8 cellular contexts compared by ENCODE assay signal in genomic region chr3:101685050-101685400, GRCh38. TPM values are rescaled to one million over a fixed set of nuclear protein-coding genes. Genes with fewer than 3 reads are reported as not detected.
DNase-seq lines count a peak whose midpoint lies in the region; ATAC-seq and TF ChIP-seq lines count a peak whose summit lies in the region.

No MANE protein-coding gene starts in this region.

- peak overlapping the region; percentile 98 for H3K4me2 ChIP-seq in mammary epithelial cell (ENCODE audit: insufficient read depth, low read depth, low read length)

- peak overlapping the region; percentile 100 for H3K27ac Mint-ChIP-seq in stimulated activated naive CD8-positive, alpha-beta T cell treated with anti-CD3 and anti-CD28 coated beads, Interleukin-15, Interleukin-2, amounts not matched to agents 100 ng/mL and 50 ng/mL, for 24 hours

- H3K27ac ChIP-seq in mammary epithelial cell (ENCODE audit: insufficient read depth, low read depth, low read length) (peak overlapping the region; percentile 93), mucosa of rectum (ENCODE audit: low read depth in 2 of 2, low read length in 2 of 2) (no peak overlapping the region)

- H3K4me1 ChIP-seq in mammary epithelial cell (ENCODE audit: insufficient read depth, low read length) (peaks cover 22% of the 10 kb centered on the region), mucosa of rectum (ENCODE audit: control insufficient read depth in 2 of 2, insufficient read depth in 2 of 2, low read length in 2 of 2) (peaks cover 22 to 25% of the 10 kb centered on the region in 2 donors)

- DNase-seq in stimulated activated naive CD8-positive, alpha-beta T cell treated with anti-CD3 and anti-CD28 coated beads, Interleukin-15, Interleukin-2, amounts not matched to agents 100 U/mL and 50 U/mL, for 24 hours = no peak
- no peak for DNase-seq in mammary epithelial cell
- no peak for DNase-seq in NCI-H1048 (lab: John Stamatoyannopoulos, UW)

- H3K4me3 ChIP-seq in mammary epithelial cell (replicated peaks in 1 of 3; ENCODE audit: insufficient read depth in 1 of 3, low read depth in 2 of 3, low read length in 3 of 3) (peak overlapping the region; percentile 59 to 96 (median 78)), mucosa of rectum (ENCODE audit: low read length in 2 of 2) (peak overlapping the region; percentile 96 to 100)

- CTCF ChIA-PET in mammary epithelial cell (lab: Charles Lee; ENCODE audit: low non-redundant PET) = interaction anchor here (0.6 to 0.7 kb wide), 2 partner anchors 94 to 1222 kb away, joined by 3 to 11 read pairs; partner anchors contain the start of gene NXPE3

- dilution Hi-C loops in mammary epithelial cell (cut with HindIII; ENCODE audit: low sequenced_read_pairs) = no loop called here

- H3K36me3 ChIP-seq in mammary epithelial cell (ENCODE audit: insufficient read depth, low read length) (peaks cover 40% of the 10 kb centered on the region), mucosa of rectum (ENCODE audit: control insufficient read depth in 2 of 2, insufficient read depth in 2 of 2, low read length in 2 of 2) (peaks cover 43% of the 10 kb centered on the region in 2 donors)

- no peak for ATAC-seq in stimulated activated naive CD8-positive, alpha-beta T cell treated with anti-CD3 and anti-CD28 coated beads, Interleukin-15, Interleukin-2, amounts not matched to agents 100 U/mL and 50 U/mL, for 24 hours
- ATAC-seq in HG03108 (IDR thresholded peaks at IDR 0.05; ENCODE audit: unreplicated experiment) (no peak), GM21737 (IDR thresholded peaks at IDR 0.05; ENCODE audit: unreplicated experiment) (no peak), GM21447 (IDR thresholded peaks at IDR 0.05; ENCODE audit: unreplicated experiment) (no peak)

- intact Hi-C loops in mammary epithelial cell (cut with micrococcal nuclease) = loop anchor here (5.0 kb wide), 1 partner anchor 37 kb away; the partner anchor contains the start of gene CEP97

- no peaks in the 10 kb centered on the region for H3K27me3 Mint-ChIP-seq in stimulated activated naive CD8-positive, alpha-beta T cell treated with anti-CD3 and anti-CD28 coated beads, Interleukin-15, Interleukin-2, amounts not matched to agents 100 ng/mL and 50 ng/mL, for 24 hours

- peaks cover 62% of the 10 kb centered on the region for H3K36me3 Mint-ChIP-seq in stimulated activated naive CD8-positive, alpha-beta T cell treated with anti-CD3 and anti-CD28 coated beads, Interleukin-15, Interleukin-2, amounts not matched to agents 100 ng/mL and 50 ng/mL, for 24 hours (ENCODE audit: low read depth)

- H4K20me1 ChIP-seq in mammary epithelial cell (ENCODE audit: insufficient read depth, low read length) = peaks cover 3% of the 10 kb centered on the region

- H3K9ac ChIP-seq in mammary epithelial cell (ENCODE audit: insufficient read depth, low read length) (peak overlapping the region; percentile 100), mucosa of rectum (ENCODE audit: low read depth in 1 of 2, low read length in 2 of 2) (peak overlapping the region; percentile 95 to 96)

- no peaks in the 10 kb centered on the region for H3K27me3 ChIP-seq in mammary epithelial cell (ENCODE audit: insufficient read depth, low read length)
- no peaks in the 10 kb centered on the region for H3K27me3 ChIP-seq in mucosa of rectum (ENCODE audit: control insufficient read depth in 2 of 2, insufficient read depth in 2 of 2, low read length in 2 of 2)

- H2AFZ ChIP-seq in mammary epithelial cell (ENCODE audit: low read depth, low read length) = no peak overlapping the region

- in situ Hi-C loops in mammary epithelial cell (cut with MboI; ENCODE audit: low sequenced_read_pairs in 2 of 2) = no loop called here

- BruUV-seq in mammary epithelial cell (replicated peaks; lab: Mats Ljungman, UMichigan) = no TSS peak

- no peaks in the 10 kb centered on the region for H3K9me3 Mint-ChIP-seq in stimulated activated naive CD8-positive, alpha-beta T cell treated with anti-CD3 and anti-CD28 coated beads, Interleukin-15, Interleukin-2, amounts not matched to agents 100 ng/mL and 50 ng/mL, for 24 hours

- H3K4me3 Mint-ChIP-seq in stimulated activated naive CD8-positive, alpha-beta T cell treated with anti-CD3 and anti-CD28 coated beads, Interleukin-15, Interleukin-2, amounts not matched to agents 100 ng/mL and 50 ng/mL, for 24 hours = peak overlapping the region; percentile 99

- TF ChIP-seq CTCF in mammary epithelial cell (conservative IDR thresholded peaks at IDR 0.05 in 1 of 2, IDR thresholded peaks at IDR 0.05 in 1 of 2; ENCODE audit: extremely low read depth in 1 of 2, insufficient read depth in 1 of 2, low read depth in 1 of 2, low read length in 2 of 2) = no peak

- no peaks in the 10 kb centered on the region for H3K9me3 ChIP-seq in mammary epithelial cell (replicated peaks; ENCODE audit: insufficient read depth, low read length)
- H3K9me3 ChIP-seq in mucosa of rectum (ENCODE audit: control insufficient read depth in 2 of 2, low read length in 2 of 2) = no peaks in the 10 kb centered on the region

- H3K4me1 Mint-ChIP-seq in stimulated activated naive CD8-positive, alpha-beta T cell treated with anti-CD3 and anti-CD28 coated beads, Interleukin-15, Interleukin-2, amounts not matched to agents 100 ng/mL and 50 ng/mL, for 24 hours (ENCODE audit: low read depth) = peaks cover 45% of the 10 kb centered on the region

- peaks cover 65% of the 10 kb centered on the region for H3K79me2 ChIP-seq in mammary epithelial cell (ENCODE audit: insufficient read depth, low read length)

RNA-seq across cellular contexts. Expression of gene RPL24, which starts 1.5 kb away (rescaled TPM):
- total RNA-seq in mammary epithelial cell = 1,000 to 10,000 TPM in 1 of 2 donors, 100 to 1,000 TPM in 1; 920 to 1,138 TPM
- polyA plus RNA-seq in mammary epithelial cell = 906 TPM
- 633 TPM for polyA minus RNA-seq in mammary epithelial cell

RNA-seq across cellular contexts. Expression of gene ZBTB11, which starts 8.1 kb away (rescaled TPM):
- total RNA-seq in mammary epithelial cell = 10 to 100 TPM; 20.3 to 25.3 TPM
- 6.9 TPM for polyA plus RNA-seq in mammary epithelial cell
- polyA minus RNA-seq in mammary epithelial cell = 8.1 TPM

RNA-seq across cellular contexts. Expression of gene CEP97, which starts 39.4 kb away (rescaled TPM):
- total RNA-seq in mammary epithelial cell = 10 to 100 TPM; 15.7 to 15.9 TPM
- 1.6 TPM for polyA plus RNA-seq in mammary epithelial cell
- polyA minus RNA-seq in mammary epithelial cell = 8.9 TPM
